Comparison of ENCODE assay signal across 1 cellular context in genomic region chr15:74240002-74240568, GRCh38.
TF ChIP-seq lines count a peak whose summit lies in the region.

No MANE protein-coding gene starts in this region.

TF ChIP-seq in HEK293, 187 proteins besides CTCF, POLR2A, EP300 and RAD21 (continued from another document and continues in another):
- TF ChIP-seq ZNF391 (tag by site-specific recombination; IDR thresholded peaks at IDR 0.05; ENCODE audit: borderline replicate concordance, low read depth) (no peak), ZNF600 (tag by site-specific recombination; IDR thresholded peaks at IDR 0.05) (0 out of 2 replicates have a peak, but pooled peaks have one; percentile 51), GFI1B (tag by site-specific recombination; IDR thresholded peaks at IDR 0.05) (no peak), SCRT2 (tag by site-specific recombination; IDR thresholded peaks at IDR 0.05) (no peak), SETDB1 (IDR thresholded peaks at IDR 0.05; ENCODE audit: insufficient read length, low read length) (no peak), PATZ1 (tag by site-specific recombination; IDR thresholded peaks at IDR 0.05) (peak; percentile 75), ZNF341 (tag by site-specific recombination; IDR thresholded peaks at IDR 0.05; ENCODE audit: low read depth) (peak; percentile 94), ZNF626 (tag by site-specific recombination; IDR thresholded peaks at IDR 0.05) (no peak), MYNN (tag by site-specific recombination; IDR thresholded peaks at IDR 0.05; ENCODE audit: borderline replicate concordance) (no peak), ZNF747 (tag by site-specific recombination; IDR thresholded peaks at IDR 0.05) (no peak), ZNF558 (tag by site-specific recombination; IDR thresholded peaks at IDR 0.05) (no peak), PBX3 (CRISPR knock-in tag; IDR thresholded peaks at IDR 0.05) (0 out of 2 replicates have a peak, but pooled peaks have one; percentile 50), ZNF423 (tag by site-specific recombination; IDR thresholded peaks at IDR 0.05) (peak; percentile 98), ZNF610 (tag by site-specific recombination; IDR thresholded peaks at IDR 0.05; ENCODE audit: borderline replicate concordance) (peak; percentile 66; the same call in 1 of the 2 replicates), ZNF677 (tag by site-specific recombination; IDR thresholded peaks at IDR 0.05) (no peak), SP3 (tag by site-specific recombination; IDR thresholded peaks at IDR 0.05) (peak; percentile 32; the same call in 1 of the 2 replicates), ZSCAN5A (tag by site-specific recombination; IDR thresholded peaks at IDR 0.05) (no peak), ZBTB21 (tag by site-specific recombination; IDR thresholded peaks at IDR 0.05) (no peak), FEZF1 (tag by site-specific recombination; IDR thresholded peaks at IDR 0.05) (0 out of 2 replicates have a peak, but pooled peaks have one; percentile 10), ZNF768 (tag by site-specific recombination; IDR thresholded peaks at IDR 0.05) (no peak), ZNF692 (tag by site-specific recombination; IDR thresholded peaks at IDR 0.05) (peak; percentile 92), ZNF266 (tag by site-specific recombination; IDR thresholded peaks at IDR 0.05; ENCODE audit: low read depth) (no peak), ZNF530 (tag by site-specific recombination; IDR thresholded peaks at IDR 0.05; ENCODE audit: low read depth) (no peak), WT1 (tag by site-specific recombination; IDR thresholded peaks at IDR 0.05) (peak; percentile 93), AEBP2 (tag by site-specific recombination; IDR thresholded peaks at IDR 0.05; ENCODE audit: borderline replicate concordance) (no peak), ZNF76 (tag by site-specific recombination; IDR thresholded peaks at IDR 0.05; ENCODE audit: borderline replicate concordance, low read depth) (peak; percentile 46; the same call in 1 of the 2 replicates), ZXDB (tag by site-specific recombination; IDR thresholded peaks at IDR 0.05) (peak; percentile 39; the same call in 1 of the 2 replicates), KLF9 (tag by site-specific recombination; IDR thresholded peaks at IDR 0.05; ENCODE audit: low read depth) (no peak), GLIS1 (tag by site-specific recombination; IDR thresholded peaks at IDR 0.05) (peak; percentile 80), ZBTB11 (tag by site-specific recombination; conservative IDR thresholded peaks at IDR 0.05; ENCODE audit: low read depth) (no peak), HOXA7 (CRISPR knock-in tag; IDR thresholded peaks at IDR 0.05; ENCODE audit: borderline replicate concordance) (no peak), ZNF48 (tag by site-specific recombination; IDR thresholded peaks at IDR 0.05) (no peak), HOXC10 (CRISPR knock-in tag; IDR thresholded peaks at IDR 0.05) (no peak), ZNF658 (tag by site-specific recombination; IDR thresholded peaks at IDR 0.05) (no peak), ZNF544 (tag by site-specific recombination; IDR thresholded peaks at IDR 0.05) (no peak), ZNF335 (tag by site-specific recombination; conservative IDR thresholded peaks at IDR 0.05) (0 out of 2 replicates have a peak, but pooled peaks have one; percentile 8), ZNF362 (tag by site-specific recombination; IDR thresholded peaks at IDR 0.05) (no peak), ZNF513 (tag by site-specific recombination; IDR thresholded peaks at IDR 0.05) (no peak), ZNF140 (tag by site-specific recombination; IDR thresholded peaks at IDR 0.05) (no peak), ZSCAN16 (tag by site-specific recombination; IDR thresholded peaks at IDR 0.05) (no peak), ZBTB49 (tag by site-specific recombination; IDR thresholded peaks at IDR 0.05; ENCODE audit: low read depth) (no peak), ZBTB20 (tag by site-specific recombination; IDR thresholded peaks at IDR 0.05) (0 out of 2 replicates have a peak, but pooled peaks have one; percentile 30), RBAK (tag by site-specific recombination; IDR thresholded peaks at IDR 0.05) (no peak), ZSCAN30 (tag by site-specific recombination; IDR thresholded peaks at IDR 0.05) (peak; percentile 74), SP7 (tag by site-specific recombination; IDR thresholded peaks at IDR 0.05) (peak; percentile 69), HIC1 (tag by site-specific recombination; IDR thresholded peaks at IDR 0.05) (peak; percentile 36; the same call in 1 of the 2 replicates), ZBTB7A (tag by site-specific recombination; IDR thresholded peaks at IDR 0.05; ENCODE audit: low read depth) (no peak)
